Comparison of ENCODE assay signal across 8 cellular contexts in genomic region chr20:33262658-33263065, GRCh38. TPM values are rescaled to one million over a fixed set of nuclear protein-coding genes. Genes with fewer than 3 reads are reported as not detected.
A peak's percentile ranks its signal among the peaks of the same experiment; 100 is the strongest.
DNase-seq lines count a peak whose midpoint lies in the region; ATAC-seq and TF ChIP-seq lines count a peak whose summit lies in the region.

No MANE protein-coding gene starts in this region.

- no peak overlapping the region for H3K4me3 ChIP-seq in BLaER1
- H3K4me3 ChIP-seq in GM23248: peak overlapping the region; percentile 27; the same call in 1 of the 2 replicates
- H3K4me3 ChIP-seq in astrocyte of the spinal cord (ENCODE audit: low read depth, low read length): no peak overlapping the region

- TF ChIP-seq CTCF in astrocyte of the spinal cord (IDR thresholded peaks at IDR 0.05; ENCODE audit: low read depth, low read length): peak; percentile 75
- no peak for TF ChIP-seq CTCF in omental fat pad (IDR thresholded peaks at IDR 0.05)

- no peak for ATAC-seq in GM21381 (IDR thresholded peaks at IDR 0.05; ENCODE audit: unreplicated experiment)
- no peak for ATAC-seq in omental fat pad (ENCODE audit: low FRiP score)
- no peak for ATAC-seq in GM21515 (IDR thresholded peaks at IDR 0.05; ENCODE audit: unreplicated experiment)

- no peak overlapping the region for H3K9ac ChIP-seq in BLaER1
- H3K9ac ChIP-seq in GM23248: no peak overlapping the region; the same call in 1 of the 2 replicates

- no peaks in the 10 kb centered on the region for H3K27me3 ChIP-seq in BLaER1
- peaks cover 16% of the 10 kb centered on the region for H3K27me3 ChIP-seq in GM23248 (replicated peaks; ENCODE audit: insufficient read depth)
- no peaks in the 10 kb centered on the region for H3K27me3 ChIP-seq in layer of hippocampus (ENCODE audit: control insufficient read depth, insufficient read depth, low read length)

- in situ Hi-C loops in GM23248 (cut with MboI): no loop called here
- in situ Hi-C loops in astrocyte of the spinal cord (cut with HindIII; ENCODE audit: low sequenced_read_pairs): no loop called here

- H3K4me2 ChIP-seq in BLaER1 (peak overlapping the region; percentile 27; the same call in 1 of the 2 replicates), GM23248 (ENCODE audit: unreplicated experiment) (peak overlapping the region; percentile 73)

- H2AFZ ChIP-seq in GM23248: peak overlapping the region; percentile 42; the same call in 1 of the 2 replicates

- H3F3A ChIP-seq in GM23248 (ENCODE audit: insufficient read depth): peaks cover 16% of the 10 kb centered on the region

- H3K79me2 ChIP-seq in GM23248 (ENCODE audit: insufficient read depth): no peaks in the 10 kb centered on the region

- H3K27ac ChIP-seq in BLaER1 (no peak overlapping the region), GM23248 (no peak overlapping the region), layer of hippocampus (ENCODE audit: low read depth, low read length) (peak overlapping the region; percentile 75)

- H4K20me1 ChIP-seq in BLaER1: no peaks in the 10 kb centered on the region
- no peaks in the 10 kb centered on the region for H4K20me1 ChIP-seq in GM23248 (ENCODE audit: insufficient read depth)

- 0 to 4% methylated on average over 5 of the region's 5 CpGs for WGBS in GM23248 (ENCODE audit: low coverage in 1 of 2, low lambda C conversion rate in 2 of 2, missing lambda C conversion rate in 2 of 2), 2 experiments

- peaks cover 21% of the 10 kb centered on the region for H3K4me1 ChIP-seq in BLaER1
- H3K4me1 ChIP-seq in GM23248 (ENCODE audit: insufficient read depth): peaks cover 19% of the 10 kb centered on the region

- no peaks in the 10 kb centered on the region for H3K9me2 ChIP-seq in GM23248 (ENCODE audit: insufficient read depth)

- DNase-seq in GM23248 (peak; percentile 80), NCI-H526 (lab: John Stamatoyannopoulos, UW) (peak; percentile 45 to 84), astrocyte of the spinal cord (ENCODE audit: low read depth, low spot score) (peak; percentile 37), omental fat pad (ENCODE audit: low spot score) (no peak)

- H3K36me3 ChIP-seq in BLaER1 (no peaks in the 10 kb centered on the region), GM23248 (ENCODE audit: low read depth) (no peaks in the 10 kb centered on the region)

- peaks cover 16% of the 10 kb centered on the region for H3K9me3 ChIP-seq in BLaER1
- no peaks in the 10 kb centered on the region for H3K9me3 ChIP-seq in GM23248 (ENCODE audit: low read depth)

RNA-seq across cellular contexts. Expression of gene BPIFB1, which starts 20.4 kb away (rescaled TPM):
- total RNA-seq in GM23248 (2014; rRNA removed; shearing (Covaris generic)): not detected in 2 replicates
- polyA plus RNA-seq in GM23248 (2016; fragmentation: Nextera tagmentation; extraction: Ambion mirVana): not detected in 2 replicates
- total RNA-seq in omental fat pad: not detected

RNA-seq across cellular contexts. Expression of gene BPIFA1, which starts 26.9 kb away (rescaled TPM):
- not detected in 2 replicates for total RNA-seq in GM23248 (2014; rRNA removed; shearing (Covaris generic))
- not detected in 2 replicates for polyA plus RNA-seq in GM23248 (2016; fragmentation: Nextera tagmentation; extraction: Ambion mirVana)
- not detected for total RNA-seq in omental fat pad

RNA-seq across cellular contexts. Expression of gene BPIFA3, which starts 45.5 kb away (rescaled TPM):
- total RNA-seq in GM23248 (2014; rRNA removed; shearing (Covaris generic)): not detected in 2 replicates
- not detected in 2 replicates for polyA plus RNA-seq in GM23248 (2016; fragmentation: Nextera tagmentation; extraction: Ambion mirVana)
- not detected for total RNA-seq in omental fat pad
